9 cellular contexts compared by ENCODE assay signal in genomic region chr3:129181834-129182233, GRCh38. TPM values are rescaled to one million over a fixed set of nuclear protein-coding genes. Genes with fewer than 3 reads are reported as not detected.
A peak's percentile ranks its signal among the peaks of the same experiment; 100 is the strongest.
DNase-seq lines count a peak whose midpoint lies in the region; ATAC-seq and TF ChIP-seq lines count a peak whose summit lies in the region.
"Had no signal": no experiment of that assay in that cellular context is flagged by ENCODE, and none has a peak within 500 bp of the region (broad histone marks: within the 10 kb centered on the region; RNA-seq: fewer than 3 reads in every experiment).

No MANE protein-coding gene starts in this region.

- peaks cover 0 to 3% (median 0%) of the 10 kb centered on the region in 5 experiments for H3K9me3 Mint-ChIP-seq in brain

- peak overlapping the region; percentile 95 for H3K27ac ChIP-seq in 22Rv1
- H3K27ac ChIP-seq in HUES6 (ENCODE audit: low read depth, low read length) = peak overlapping the region; percentile 99

- peak overlapping the region; percentile 96 to 99 (median 98) for H3K27ac Mint-ChIP-seq in brain

- H3K27me3 ChIP-seq in HUES6 (ENCODE audit: control insufficient read depth, insufficient read depth, low read length) (no peaks in the 10 kb centered on the region), mononuclear cell (ENCODE audit: insufficient read depth, low read length) (no peaks in the 10 kb centered on the region)

- peak overlapping the region; percentile 95 to 98 (median 97) for H3K4me3 Mint-ChIP-seq in brain

- peaks cover 46% of the 10 kb centered on the region for H3K36me3 Mint-ChIP-seq in brain

- no peak for ATAC-seq in HG02610 (IDR thresholded peaks at IDR 0.05; ENCODE audit: unreplicated experiment)

- H3K27me3 Mint-ChIP-seq in brain = peaks cover 10% of the 10 kb centered on the region

- H3K4me3 ChIP-seq in HUES6 (ENCODE audit: low read depth, low read length) = peak overlapping the region; percentile 98
- H3K4me3 ChIP-seq in mononuclear cell (ENCODE audit: low read length) = peak overlapping the region; percentile 99

- H3K4me1 Mint-ChIP-seq in brain = peaks cover 78% of the 10 kb centered on the region

- peaks cover 42% of the 10 kb centered on the region for H3K36me3 ChIP-seq in HUES6 (ENCODE audit: control insufficient read depth, insufficient read depth, low read length)

- H3K4me1 ChIP-seq in HUES6 (ENCODE audit: control insufficient read depth, insufficient read depth, low read length) (no peaks in the 10 kb centered on the region), mononuclear cell (ENCODE audit: insufficient read depth, low read length) (peaks cover 64% of the 10 kb centered on the region)

- no peak for TF ChIP-seq CTCF in 22Rv1 (IDR thresholded peaks at IDR 0.05)
- no peak for TF ChIP-seq CTCF in brain (conservative IDR thresholded peaks at IDR 0.05)

- H3K9me3 ChIP-seq in HUES6 (ENCODE audit: control insufficient read depth, insufficient read depth, low read depth, low read length) = no peaks in the 10 kb centered on the region
- H3K9me3 ChIP-seq in mononuclear cell (ENCODE audit: low read depth, low read length) = no peaks in the 10 kb centered on the region

- DNase-seq in A172 (ENCODE audit: low spot score) (no peak), SKM-1 treated with dmso at 0.1 percent for 144 hours (lab: John Stamatoyannopoulos, UW; ENCODE audit: unreplicated experiment) (no peak), UCSD-AML1 (lab: John Stamatoyannopoulos, UW; ENCODE audit: unreplicated experiment) (no peak)
- DNase-seq: NCI-H748 treated with DMSO at 0.1 percent for 48 hours had no signal

- H3K9ac ChIP-seq in HUES6 (ENCODE audit: low read length) = peak overlapping the region; percentile 100

RNA-seq across cellular contexts. Expression of gene CNBP, which starts 1.9 kb away (rescaled TPM):
- polyA plus RNA-seq in brain (ENCODE audit: insufficient read depth, low read depth, low replicate concordance) = 270 TPM
- total RNA-seq in mononuclear cell = 353 TPM
- total RNA-seq in A172 (2014; rRNA removed; shearing (Covaris generic)) = 543 and 605 TPM in 2 replicates

RNA-seq across cellular contexts. Expression of gene ISY1, which starts 21.0 kb away (rescaled TPM):
- polyA plus RNA-seq in brain (ENCODE audit: insufficient read depth, low read depth, low replicate concordance) = 33.2 TPM
- 24.9 TPM for total RNA-seq in mononuclear cell
- total RNA-seq in A172 (2014; rRNA removed; shearing (Covaris generic)) = 98.6 and 120 TPM in 2 replicates
